8 cellular contexts compared by ENCODE assay signal in the genomic region with DNA sequence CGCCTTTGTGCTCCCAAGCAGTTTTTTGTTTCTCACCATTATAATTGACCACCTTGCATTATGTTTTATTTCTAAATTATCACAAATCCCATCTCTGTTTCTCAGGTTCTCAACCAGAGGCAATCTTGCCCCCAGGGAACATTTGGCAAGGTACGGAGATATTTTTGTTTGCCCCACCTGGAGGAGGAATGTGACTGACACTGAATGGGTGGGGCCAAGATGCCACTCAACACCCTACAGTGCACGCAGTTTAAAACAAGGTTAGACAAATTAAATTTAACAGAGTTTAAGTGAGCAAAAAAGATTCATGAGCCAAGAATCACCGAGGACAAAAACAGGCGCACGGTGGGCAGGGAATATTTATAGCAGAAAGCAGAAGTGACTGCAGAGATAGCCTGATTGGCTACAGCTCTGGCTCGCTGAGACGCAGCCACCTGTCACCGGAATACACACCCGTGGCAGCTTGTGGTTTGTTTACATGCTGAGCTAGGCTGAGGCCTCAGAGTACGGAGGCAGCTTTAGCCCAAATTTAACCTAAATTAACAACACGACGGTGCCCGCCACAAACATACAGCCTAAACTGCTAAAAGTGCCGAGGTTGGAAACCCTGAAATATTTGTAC.
A peak's percentile ranks its signal among the peaks of the same experiment; 100 is the strongest.
DNase-seq lines count a peak whose midpoint lies in the region; ATAC-seq lines count a peak whose summit lies in the region.
"Had no signal": no experiment of that assay in that cellular context is flagged by ENCODE, and none has a peak within 500 bp of the region (broad histone marks: within the 10 kb centered on the region; RNA-seq: fewer than 3 reads in every experiment).

No MANE protein-coding gene starts in this region.

- H3K4me3 ChIP-seq in mesenchymal stem cell (ENCODE audit: insufficient read depth in 1 of 2, low read depth in 1 of 2, low read length in 2 of 2): no peak overlapping the region
- H3K4me3 ChIP-seq: SJSA1 had no signal

- no peaks in the 10 kb centered on the region for H3K36me3 ChIP-seq in mesenchymal stem cell (ENCODE audit: control insufficient read depth in 1 of 2, insufficient read depth in 2 of 2, low read depth in 1 of 2, low read length in 2 of 2)
- H3K36me3 ChIP-seq: SJSA1 had no signal

- no peaks in the 10 kb centered on the region for H3K27me3 ChIP-seq in mesenchymal stem cell (ENCODE audit: control insufficient read depth in 1 of 2, insufficient read depth in 1 of 2, low read length in 2 of 2)
- H3K27me3 ChIP-seq: SJSA1 had no signal

- no peak overlapping the region for H4K91ac ChIP-seq in mesenchymal stem cell (ENCODE audit: low read length)

- H2AFZ ChIP-seq in mesenchymal stem cell (ENCODE audit: low read depth, low read length): no peak overlapping the region

- H2BK12ac ChIP-seq in mesenchymal stem cell (ENCODE audit: low read length in 2 of 2): no peak overlapping the region

- no peak overlapping the region for H3K18ac ChIP-seq in mesenchymal stem cell (ENCODE audit: low read depth in 1 of 2, low read length in 2 of 2)

- peaks cover 3% of the 10 kb centered on the region for H3K27me3 Mint-ChIP-seq in activated CD4-positive, alpha-beta T cell treated with anti-CD3 and anti-CD28 coated beads, Interleukin-2, amount 10 ng/mL, durations not matched to agents 24 days and 14 days

- H3K4ac ChIP-seq in mesenchymal stem cell (ENCODE audit: low read depth in 1 of 2, low read length in 2 of 2): no peak overlapping the region

- 66% methylated on average over 15 of the region's 15 CpGs for WGBS in mesenchymal stem cell

- ATAC-seq in GM18873 (IDR thresholded peaks at IDR 0.05; ENCODE audit: low FRiP score, unreplicated experiment) (peak; percentile 84), HG02678 (IDR thresholded peaks at IDR 0.05; ENCODE audit: unreplicated experiment) (peak; percentile 97)

- H3K36me3 Mint-ChIP-seq in activated CD4-positive, alpha-beta T cell treated with anti-CD3 and anti-CD28 coated beads, Interleukin-2, amount 10 ng/mL, durations not matched to agents 24 days and 14 days (ENCODE audit: low read depth): no peaks in the 10 kb centered on the region

- H3K4me1 Mint-ChIP-seq in activated CD4-positive, alpha-beta T cell treated with anti-CD3 and anti-CD28 coated beads, Interleukin-2, amount 10 ng/mL, durations not matched to agents 24 days and 14 days: peaks cover 22% of the 10 kb centered on the region

- DNase-seq in NCI-H1436 treated with DMSO at 0.1 percent for 48 hours (lab: John Stamatoyannopoulos, UW) (peak; percentile 14), islet precursor cell (peak; percentile 36), NOMO-1 treated with dmso at 0.1 percent for 144 hours (lab: John Stamatoyannopoulos, UW; ENCODE audit: unreplicated experiment) (no peak), mesenchymal stem cell (no peak)
- DNase-seq in activated CD4-positive, alpha-beta T cell treated with anti-CD3 and anti-CD28 coated beads, Interleukin-2, amount 10 ng/mL, durations not matched to agents 24 days and 14 days: peak; percentile 91

- H3K9ac ChIP-seq in mesenchymal stem cell (ENCODE audit: low read length): no peak overlapping the region

- H3K14ac ChIP-seq in mesenchymal stem cell (ENCODE audit: low read length in 2 of 2): no peak overlapping the region

- H3K9me3 ChIP-seq in mesenchymal stem cell (ENCODE audit: control insufficient read depth, low read length): no peaks in the 10 kb centered on the region
- H3K9me3 ChIP-seq: SJSA1 had no signal

- H3K4me2 ChIP-seq in mesenchymal stem cell (ENCODE audit: low read length, poor library complexity, severe bottlenecking): no peak overlapping the region

- H2BK5ac ChIP-seq in mesenchymal stem cell (ENCODE audit: low read depth, low read length, poor library complexity, severe bottlenecking): no peak overlapping the region

- H2BK15ac ChIP-seq in mesenchymal stem cell (ENCODE audit: low read depth, poor library complexity, severe bottlenecking): no peak overlapping the region

- no peaks in the 10 kb centered on the region for H3K79me1 ChIP-seq in mesenchymal stem cell (replicated peaks; ENCODE audit: low read length, poor library complexity, severe bottlenecking)

- peak overlapping the region; percentile 68 for H3K27ac Mint-ChIP-seq in activated CD4-positive, alpha-beta T cell treated with anti-CD3 and anti-CD28 coated beads, Interleukin-2, amount 10 ng/mL, durations not matched to agents 24 days and 14 days

- H4K8ac ChIP-seq in mesenchymal stem cell (ENCODE audit: low read length): no peak overlapping the region

- no peaks in the 10 kb centered on the region for H3K9me3 Mint-ChIP-seq in activated CD4-positive, alpha-beta T cell treated with anti-CD3 and anti-CD28 coated beads, Interleukin-2, amount 10 ng/mL, durations not matched to agents 24 days and 14 days

- no peak overlapping the region for H3K27ac ChIP-seq in mesenchymal stem cell (ENCODE audit: low read length, poor library complexity, severe bottlenecking)
- H3K27ac ChIP-seq: SJSA1 had no signal

- intact Hi-C loops in activated CD4-positive, alpha-beta T cell treated with anti-CD3 and anti-CD28 coated beads, Interleukin-2, amount 10 ng/mL, durations not matched to agents 24 days and 14 days (cut with micrococcal nuclease): no loop called here

- no peak overlapping the region for H2BK120ac ChIP-seq in mesenchymal stem cell (ENCODE audit: low read depth, low read length)

- H3K23ac ChIP-seq in mesenchymal stem cell (ENCODE audit: low read length in 2 of 2): no peak overlapping the region

- no peak overlapping the region for H2AK5ac ChIP-seq in mesenchymal stem cell (ENCODE audit: low read length, severe bottlenecking)

- no peaks in the 10 kb centered on the region for H3K4me1 ChIP-seq in mesenchymal stem cell (ENCODE audit: control insufficient read depth, insufficient read depth, low read depth, low read length)
- H3K4me1 ChIP-seq: SJSA1 had no signal

- H3K4me3 Mint-ChIP-seq in activated CD4-positive, alpha-beta T cell treated with anti-CD3 and anti-CD28 coated beads, Interleukin-2, amount 10 ng/mL, durations not matched to agents 24 days and 14 days: peak overlapping the region; percentile 81

Comparison
In these comparisons a context has a peak if more than half of its experiments do, and no peak if none do; other contexts are left out.
1. DNase-seq: peak in NCI-H1436 treated with DMSO at 0.1 percent for 48 hours (single experiment), activated CD4-positive, alpha-beta T cell treated with anti-CD3 and anti-CD28 coated beads, Interleukin-2, amount 10 ng/mL, durations not matched to agents 24 days and 14 days (single experiment) and islet precursor cell (single experiment); none in NOMO-1 treated with dmso at 0.1 percent for 144 hours (single experiment) and mesenchymal stem cell (single experiment).